25 cellular contexts compared by ENCODE assay signal in the genomic region with DNA sequence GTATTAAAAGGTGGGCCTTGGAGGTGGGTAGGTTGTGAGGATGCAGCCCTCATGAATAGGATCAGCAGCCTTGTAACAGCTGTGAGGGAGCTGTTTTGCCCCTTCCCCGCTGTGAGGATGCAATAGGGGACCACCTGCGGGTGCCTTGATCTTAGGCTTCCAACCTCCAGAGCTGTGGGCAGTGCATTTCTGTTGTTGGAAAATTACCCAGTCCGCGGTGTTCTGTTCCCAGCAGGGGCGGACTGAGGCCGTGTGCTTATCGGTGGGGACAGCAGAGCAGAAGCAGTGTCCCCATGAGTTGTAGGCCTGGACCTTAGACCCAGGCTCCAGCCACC. TPM values are rescaled to one million over a fixed set of nuclear protein-coding genes. Genes with fewer than 3 reads are reported as not detected.
DNase-seq lines count a peak whose midpoint lies in the region; ATAC-seq, FAIRE-seq and TF ChIP-seq lines count a peak whose summit lies in the region.
"Had no signal": no experiment of that assay in that cellular context is flagged by ENCODE, and none has a peak within 500 bp of the region (broad histone marks: within the 10 kb centered on the region; RNA-seq: fewer than 3 reads in every experiment).

No MANE protein-coding gene starts in this region.

- POLR2A ChIA-PET in WTC11 (lab: Charles Lee) (no interaction called here), H1 (lab: Charles Lee; ENCODE audit: partially characterized antibody) (no interaction called here)

- H3K27me3 ChIP-seq in HUES48 (ENCODE audit: control insufficient read depth, insufficient read depth, low read length) (no peaks in the 10 kb centered on the region), H1 (replicated peaks in 1 of 4; ENCODE audit: control insufficient read depth in 3 of 4, extremely low read depth in 1 of 4, insufficient read depth in 3 of 4, low read length in 3 of 4) (no peaks in the 10 kb centered on the region)

- no peak for TF ChIP-seq RAD21 in H1 (IDR thresholded peaks at IDR 0.05 in 1 of 2, conservative IDR thresholded peaks at IDR 0.05 in 1 of 2; ENCODE audit: low read depth in 2 of 2, low read length in 2 of 2)

- no peak overlapping the region for H2BK12ac ChIP-seq in H1 (ENCODE audit: low read depth, low read length)

- no peak for TF ChIP-seq POLR2A in H1 (IDR thresholded peaks at IDR 0.05; ENCODE audit: control extremely low read depth in 1 of 2, low read depth in 2 of 2, low read length in 2 of 2)

- no peak overlapping the region for H3K9ac ChIP-seq in HUES48 (ENCODE audit: low read depth, low read length)
- H3K9ac ChIP-seq in H1 (replicated peaks in 1 of 4; ENCODE audit: extremely low read depth in 1 of 4, low read depth in 3 of 4, low read length in 3 of 4): no peak overlapping the region
- H3K9ac ChIP-seq: SK-N-SH had no signal

- H3K4me3 Mint-ChIP-seq in WTC11: no peak overlapping the region
- H3K4me3 Mint-ChIP-seq in stimulated activated naive B cell treated with anti-CD40 and anti-IgM and Interleukin-4, amounts not matched to agents 10 μg/mL and 1 μg/mL and 100 μg/mL, for 72 hours: no peak overlapping the region
- H3K4me3 Mint-ChIP-seq: CD4-positive, alpha-beta memory T cell; H9; HFFc6 had no signal

- H4K91ac ChIP-seq in H1 (replicated peaks; ENCODE audit: insufficient read length, low read length): no peak overlapping the region

- H3K27ac Mint-ChIP-seq in WTC11: no peak overlapping the region
- peak overlapping the region; percentile 5 for H3K27ac Mint-ChIP-seq in stimulated activated naive B cell treated with anti-CD40 and anti-IgM and Interleukin-4, amounts not matched to agents 10 μg/mL and 1 μg/mL and 100 μg/mL, for 72 hours
- H3K27ac Mint-ChIP-seq: HFFc6 had no signal

- H3K27ac ChIP-seq in HUES48 (ENCODE audit: low read depth, low read length): peak overlapping the region; percentile 56
- no peak overlapping the region for H3K27ac ChIP-seq in H1 (ENCODE audit: low read depth, low read length)

- ATAC-seq in WTC11: peak; percentile 14; the same call in 1 of the 2 replicates
- ATAC-seq in stimulated activated naive B cell treated with anti-CD40 and anti-IgM and Interleukin-4, amounts not matched to agents 10 μg/mL and 1 μg/mL and 100 μg/mL, for 72 hours (replicated peaks): no peak
- ATAC-seq in HG02642 (IDR thresholded peaks at IDR 0.05; ENCODE audit: poor library complexity, unreplicated experiment): no peak
- ATAC-seq: PC-3 had no signal

- H2AFZ ChIP-seq in H1 (ENCODE audit: low read length): no peak overlapping the region

- TF ChIP-seq CTCF in WTC11 (IDR thresholded peaks at IDR 0.05) (no peak), H1 (IDR thresholded peaks at IDR 0.05; ENCODE audit: control extremely low read depth in 1 of 3, insufficient read depth in 1 of 3, low read depth in 1 of 3, low read length in 3 of 3) (no peak)

- peaks cover 11% of the 10 kb centered on the region for H3K36me3 Mint-ChIP-seq in WTC11
- peaks cover 36 to 59% of the 10 kb centered on the region in 2 donors for H3K36me3 Mint-ChIP-seq in stimulated activated naive B cell treated with anti-CD40 and anti-IgM and Interleukin-4, amounts not matched to agents 10 μg/mL and 1 μg/mL and 100 μg/mL, for 72 hours

- no peak overlapping the region for H3K18ac ChIP-seq in H1 (ENCODE audit: extremely low read depth, low read length)

- H4K5ac ChIP-seq in H1 (ENCODE audit: insufficient read length, low read depth, low read length): no peak overlapping the region

- 81% methylated on average over 7 of the region's 7 CpGs; no CpG with 5 or more reads in 1 of the 2 experiments for WGBS in H1 (ENCODE audit: extremely low coverage in 1 of 2, insufficient coverage in 1 of 2, insufficient read length in 1 of 2, insufficient replicate concordance in 2 of 2, low coverage in 1 of 2, low lambda C conversion rate in 2 of 2, missing lambda C conversion rate in 1 of 2), 2 experiments

- no peaks in the 10 kb centered on the region for H3K23me2 ChIP-seq in H1 (ENCODE audit: low read depth, low read length)

- H3K14ac ChIP-seq in H1 (ENCODE audit: insufficient read length): no peak overlapping the region

- no peak for FAIRE-seq in H1 (lab: Jason Lieb, UNC)
- FAIRE-seq: GM12892, GM19239 had no signal

- no peak overlapping the region for H2AK5ac ChIP-seq in H1 (ENCODE audit: low read depth, low read length)

- peaks cover 18% of the 10 kb centered on the region for H3K4me1 Mint-ChIP-seq in WTC11
- peaks cover 12% of the 10 kb centered on the region in 2 donors for H3K4me1 Mint-ChIP-seq in stimulated activated naive B cell treated with anti-CD40 and anti-IgM and Interleukin-4, amounts not matched to agents 10 μg/mL and 1 μg/mL and 100 μg/mL, for 72 hours

- no peak overlapping the region for H2BK5ac ChIP-seq in H1 (ENCODE audit: low read depth, low read length)

- H3K4me2 ChIP-seq in H1 (ENCODE audit: insufficient read depth in 1 of 2, low read depth in 2 of 2, low read length in 2 of 2): peak overlapping the region in 1 of 2 experiments; percentile 40; a peak in 1 of 4 replicates
- H3K4me2 ChIP-seq: SK-N-SH had no signal

- CTCF ChIA-PET in WTC11 (lab: Charles Lee): interaction anchor here (1.0 kb wide), 1 partner anchor 175 kb away, joined by 3 read pairs; no protein-coding TSS in a partner anchor
- CTCF ChIA-PET in H1 (lab: Charles Lee; ENCODE audit: partially characterized antibody): no interaction called here

- DNase-seq in WTC11 (ENCODE audit: low spot score): no peak
- DNase-seq in H1 (ENCODE audit: low read depth in 1 of 2, low spot score in 2 of 2): peak in 1 of 2 experiments; percentile 42
- DNase-seq in stimulated activated naive B cell treated with anti-CD40 and anti-IgM and Interleukin-4, amounts not matched to agents 10 μg/mL and 1 μg/mL and 100 μg/mL, for 72 hours: no peak
- no peak for DNase-seq in mucosa of gallbladder (ENCODE audit: low spot score)
- DNase-seq in DMS114 treated with DMSO at 0.1 percent for 48 hours (lab: John Stamatoyannopoulos, UW; ENCODE audit: unreplicated experiment): no peak
- no peak for DNase-seq in DMS153 treated with DMSO at 0.1 percent for 48 hours (lab: John Stamatoyannopoulos, UW; ENCODE audit: unreplicated experiment)
- DNase-seq: CD4-positive, alpha-beta memory T cell; COR-L47; DMS79 treated with DMSO at 0.1 percent for 48 hours; H9; HFFc6; Karpas-422; NCI-H1092; NCI-H1417 treated with DMSO at 0.1 percent for 48 hours; NCI-H187 treated with DMSO at 0.1 percent for 48 hours; NCI-H2171 treated with DMSO at 0.1 percent for 48 hours; NCI-H345; NCI-H510A treated with DMSO at 0.1 percent for 48 hours; NCI-H748 treated with DMSO at 0.1 percent for 48 hours; PC-3; SK-N-SH had no signal

- H2BK20ac ChIP-seq in H1 (ENCODE audit: low read length): no peak overlapping the region

- no peak overlapping the region for H3K23ac ChIP-seq in H1 (ENCODE audit: insufficient read length)

- H3K79me1 ChIP-seq in H1 (ENCODE audit: low read depth, low read length): no peaks in the 10 kb centered on the region; the same call in none of the 2 replicates

- H4K8ac ChIP-seq in H1 (ENCODE audit: extremely low read depth, insufficient read depth, low read length): peak overlapping the region; percentile 39; the same call in 1 of the 2 replicates

- no peak overlapping the region for H3K4me3 ChIP-seq in HUES48 (ENCODE audit: low read depth, low read length)
- no peak overlapping the region for H3K4me3 ChIP-seq in H1 (ENCODE audit: extremely low read depth in 1 of 4, insufficient read depth in 2 of 4, low read depth in 3 of 4, low read length in 4 of 4)

- TF ChIP-seq EP300 in H1 (IDR thresholded peaks at IDR 0.05; ENCODE audit: borderline replicate concordance in 1 of 2, low read depth in 2 of 2, low read length in 2 of 2): no peak

- H3K4me1 ChIP-seq in HUES48 (ENCODE audit: control insufficient read depth, insufficient read depth, low read length): peaks cover 11% of the 10 kb centered on the region; the same call in 1 of the 2 replicates
- H3K4me1 ChIP-seq in H1 (replicated peaks in 1 of 4; ENCODE audit: control insufficient read depth in 3 of 4, insufficient read depth in 4 of 4, low read length in 3 of 4): peaks cover 0 to 9% (median 5%) of the 10 kb centered on the region in 4 experiments; a peak in 4 of 7 replicates

- H2BK120ac ChIP-seq in H1 (replicated peaks; ENCODE audit: low read depth, low read length): no peak overlapping the region

- peaks cover 3 to 6% of the 10 kb centered on the region in 2 experiments for H4K20me1 ChIP-seq in H1 (replicated peaks in 1 of 2; ENCODE audit: control insufficient read depth in 1 of 2, insufficient read depth in 2 of 2, low read length in 2 of 2)

- H3K9me3 ChIP-seq in HUES48 (ENCODE audit: control insufficient read depth, insufficient read depth, low read length): no peaks in the 10 kb centered on the region
- H3K9me3 ChIP-seq in H1 (ENCODE audit: insufficient read depth in 2 of 2, low read depth in 1 of 2, low read length in 1 of 2): no peaks in the 10 kb centered on the region
- H3K9me3 ChIP-seq: SK-N-SH had no signal

- H3K9me3 Mint-ChIP-seq in WTC11: no peaks in the 10 kb centered on the region
- no peaks in the 10 kb centered on the region for H3K9me3 Mint-ChIP-seq in stimulated activated naive B cell treated with anti-CD40 and anti-IgM and Interleukin-4, amounts not matched to agents 10 μg/mL and 1 μg/mL and 100 μg/mL, for 72 hours
- H3K9me3 Mint-ChIP-seq: CD4-positive, alpha-beta memory T cell; H9; HFFc6 had no signal

- H3K36me3 ChIP-seq in HUES48 (ENCODE audit: control insufficient read depth, insufficient read depth, low read length) (peaks cover 35% of the 10 kb centered on the region), H1 (ENCODE audit: control insufficient read depth in 2 of 4, insufficient read depth in 4 of 4, low read length in 3 of 4) (peaks cover 0 to 19% (median 2%) of the 10 kb centered on the region in 4 experiments; a peak in 4 of 8 replicates)

- H3K4ac ChIP-seq in H1 (replicated peaks; ENCODE audit: insufficient read length, low read depth, low read length): no peak overlapping the region

- no peaks in the 10 kb centered on the region for H3K27me3 Mint-ChIP-seq in WTC11 (ENCODE audit: low read depth)
- H3K27me3 Mint-ChIP-seq in stimulated activated naive B cell treated with anti-CD40 and anti-IgM and Interleukin-4, amounts not matched to agents 10 μg/mL and 1 μg/mL and 100 μg/mL, for 72 hours: no peaks in the 10 kb centered on the region
- H3K27me3 Mint-ChIP-seq: CD4-positive, alpha-beta memory T cell had no signal

- no peak overlapping the region for H2BK15ac ChIP-seq in H1 (ENCODE audit: low read length)

- peaks cover 0 to 7% of the 10 kb centered on the region in 2 experiments; a peak in 1 of 4 replicates for H3K79me2 ChIP-seq in H1 (ENCODE audit: control insufficient read depth in 1 of 2, insufficient read depth in 2 of 2, low read length in 2 of 2)

- H3K56ac ChIP-seq in H1 (replicated peaks; ENCODE audit: insufficient read length, low read depth, low read length): no peak overlapping the region

RNA-seq across cellular contexts. Expression of gene TEX29, which starts 54.8 kb away (rescaled TPM):
- total RNA-seq in WTC11 (2021) (0.32 to 0.68 TPM (median 0.37 TPM) in 3 replicates), mucosa of gallbladder (0.92 TPM)
- 1.1 TPM in 1 of 2 replicates, not detected in the other for total RNA-seq in H1 (2021; fragmentation: NEBNext Ultra II Directional; extraction: Animal tissue kit (Norgen Biotek cat#: 25700))
- 0.08 and 0.16 TPM in 2 replicates for polyA plus RNA-seq in H1 (2011; rRNA removed)
- 0.22 TPM for polyA plus RNA-seq in H1 (2011; cell fraction: cytosol; rRNA removed)
- polyA plus RNA-seq in H1 (2011; cell fraction: nucleus; rRNA removed): 0.63 TPM
- 0.29 to 0.70 TPM in 2 of 4 replicates, not detected in the others for polyA plus RNA-seq in H1 (2012, experiment 1 of 2)
- polyA plus RNA-seq in H1 (2012, experiment 2 of 2): not detected
- 0.16 TPM for polyA plus RNA-seq in H1 (2013, experiment 1 of 2)
- polyA plus RNA-seq in H1 (2013, experiment 2 of 2): 0.17 TPM
- polyA minus RNA-seq in H1 (2011; rRNA and poly(A)+ RNA removed): not detected in 2 replicates
- not detected for polyA minus RNA-seq in H1 (2011; cell fraction: cytosol; rRNA and poly(A)+ RNA removed)
- polyA minus RNA-seq in H1 (2011; cell fraction: nucleus; rRNA and poly(A)+ RNA removed): not detected
- total RNA-seq: PC-3 had no signal
